Comparison of ENCODE assay signal across 8 cellular contexts in the genomic region with DNA sequence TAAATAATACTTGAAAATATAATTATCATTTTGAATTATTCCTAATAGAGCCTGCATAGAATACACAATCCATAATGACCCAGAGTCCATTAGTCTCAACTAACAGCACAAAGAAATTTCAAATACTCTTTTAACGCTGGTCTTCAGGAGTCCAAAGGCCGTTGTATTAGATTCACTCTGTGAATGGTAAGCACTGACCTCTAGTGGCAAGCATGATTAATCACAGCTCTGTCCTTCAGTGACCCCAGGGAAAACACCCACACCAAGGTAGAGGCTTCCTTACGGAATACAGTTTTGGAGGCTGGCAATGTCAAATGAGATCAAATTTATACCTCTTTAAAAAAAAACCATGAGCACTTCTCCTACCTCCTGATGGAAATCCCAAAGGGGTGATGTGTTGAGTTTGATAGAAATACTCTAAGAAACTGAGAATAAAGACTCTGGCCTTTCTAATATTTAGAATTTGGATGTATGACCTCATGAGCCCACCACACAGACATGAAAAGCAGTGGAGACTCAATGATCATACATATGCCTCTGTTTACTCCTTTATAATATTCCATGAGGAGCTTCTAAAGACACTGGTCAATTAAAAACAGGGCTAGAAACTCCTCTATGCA.
DNase-seq lines count a peak whose midpoint lies in the region; ATAC-seq and TF ChIP-seq lines count a peak whose summit lies in the region.

No MANE protein-coding gene starts in this region.

- H3K9me3 ChIP-seq in PC-9 (ENCODE audit: insufficient read depth, low read depth), result no peaks in the 10 kb centered on the region

- no peaks in the 10 kb centered on the region for H3K9me2 ChIP-seq in PC-9 (ENCODE audit: insufficient read depth)

- no peaks in the 10 kb centered on the region for H4K20me1 ChIP-seq in PC-9 (ENCODE audit: insufficient read depth)

- H3K36me3 ChIP-seq in PC-9 (ENCODE audit: low read depth), result no peaks in the 10 kb centered on the region

- POLR2A ChIA-PET in PC-9 (lab: Charles Lee; ENCODE audit: unreplicated experiment), result no interaction called here

- CTCF ChIA-PET in PC-9 (lab: Charles Lee), result no interaction called here

- ATAC-seq in GM21447 (IDR thresholded peaks at IDR 0.05; ENCODE audit: unreplicated experiment), result peak; percentile 100
- peak; percentile 88 for ATAC-seq in HG03558 (IDR thresholded peaks at IDR 0.05; ENCODE audit: extremely low read depth, unreplicated experiment)

- no peaks in the 10 kb centered on the region for H3K27me3 ChIP-seq in PC-9 (ENCODE audit: insufficient read depth, low read depth)
- H3K27me3 ChIP-seq in dorsolateral prefrontal cortex, result peaks cover 0 to 2% (median 0%) of the 10 kb centered on the region in 45 donors

- H3K79me2 ChIP-seq in PC-9 (ENCODE audit: low read depth), result no peaks in the 10 kb centered on the region

- no peak overlapping the region for H2AFZ ChIP-seq in PC-9

- H3K4me2 ChIP-seq in PC-9, result no peak overlapping the region

- no peaks in the 10 kb centered on the region for H3F3A ChIP-seq in PC-9 (ENCODE audit: insufficient read depth, low read depth)

- no peak overlapping the region for H3K27ac ChIP-seq in PC-9
- no peak overlapping the region for H3K27ac ChIP-seq in dorsolateral prefrontal cortex

- H3K4me3 ChIP-seq in PC-9 (no peak overlapping the region), dorsolateral prefrontal cortex (no peak overlapping the region)

- intact Hi-C loops in PC-9 (cut with micrococcal nuclease; ENCODE audit: unreplicated experiment), result loop anchor here (5.0 to 10.0 kb wide), 2 partner anchors 202 to 816 kb away; partner anchors contain the start of gene GIMD1
- intact Hi-C loops in dorsolateral prefrontal cortex (cut with DNase I), result loop anchor here in 1 of 2 donors (5.0 kb wide), 1 partner anchor 146 kb away; the partner anchor contains the start of gene DKK2

- H3K4me1 ChIP-seq in PC-9 (replicated peaks; ENCODE audit: insufficient read depth), result no peaks in the 10 kb centered on the region

- DNase-seq in NCI-H446 (lab: John Stamatoyannopoulos, UW) (peak; percentile 35 to 62), NCI-H446 treated with DMSO at 0.1 percent for 48 hours (lab: John Stamatoyannopoulos, UW) (no peak), PC-9 (peak in 1 of 2 experiments; percentile 35), dorsolateral prefrontal cortex (peak in 1 of 10 donors; percentile 31), medulla oblongata (ENCODE audit: extremely low spot score) (peak; percentile 73)
- DNase-seq in stimulated activated CD4-positive, alpha-beta T cell treated with anti-CD3 and anti-CD28 coated beads, Interleukin-1b, Interleukin-23, amount 100 ng/mL, for 48 hours, result no peak

- TF ChIP-seq CTCF in PC-9 (conservative IDR thresholded peaks at IDR 0.05), result peak; percentile 75
- peak; percentile 36 to 88 (median 76) for TF ChIP-seq CTCF in dorsolateral prefrontal cortex (IDR thresholded peaks at IDR 0.05 in 54 of 56, conservative IDR thresholded peaks at IDR 0.05 in 2 of 56; ENCODE audit: low read depth in 1 of 56, partially characterized antibody in 56 of 56)

- BruUV-seq in PC-9 (replicated peaks; lab: Mats Ljungman, UMichigan), result no TSS peak

Comparison
In these comparisons a context has a peak if more than half of its experiments do, and no peak if none do; other contexts are left out.
1. DNase-seq: peak in NCI-H446 (2 of 2) and medulla oblongata (single experiment); none in NCI-H446 treated with DMSO at 0.1 percent for 48 hours (single experiment) and stimulated activated CD4-positive, alpha-beta T cell treated with anti-CD3 and anti-CD28 coated beads, Interleukin-1b, Interleukin-23, amount 100 ng/mL, for 48 hours (single experiment).